ENCODE assay signal across 8 cellular contexts in the genomic region with DNA sequence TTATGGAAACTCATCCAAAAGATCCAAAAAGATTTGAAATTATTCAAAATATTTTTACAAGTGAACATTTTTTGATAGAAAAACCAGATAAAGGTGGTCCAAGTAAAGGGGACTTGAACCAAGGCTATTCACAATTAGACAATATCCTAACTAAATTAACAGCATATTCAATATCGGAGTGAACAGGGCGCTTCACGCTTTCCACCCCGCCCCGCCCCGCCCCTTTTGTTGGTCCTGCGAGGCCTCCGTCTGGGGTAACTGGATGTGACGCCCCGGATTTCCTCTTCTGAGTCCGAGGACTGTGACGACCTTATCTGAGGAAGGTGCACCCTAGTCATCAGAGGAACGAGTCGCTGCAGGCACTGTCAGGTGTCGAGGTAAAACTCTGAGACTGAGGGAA. TPM values are rescaled to one million over a fixed set of nuclear protein-coding genes. Genes with fewer than 3 reads are reported as not detected.
"Had no signal": no experiment of that assay in that cellular context is flagged by ENCODE, and none has a peak within 500 bp of the region (broad histone marks: within the 10 kb centered on the region; RNA-seq: fewer than 3 reads in every experiment).

A gene (plus strand): TSS at position 301 of the 400 bp plus-strand sequence. CDS start 3,855 bp downstream, outside the sequence.

- H3K4me1 ChIP-seq: HAP-1 had no signal

- H3K9me3 ChIP-seq: HAP-1 had no signal

- H3K36me3 ChIP-seq: HAP-1 had no signal

- DNase-seq: GM23248, GOT3, H7, HFFc6, IMR-90, KBM-7 had no signal

- H2AFZ ChIP-seq: GM23248 had no signal

- H3K27ac ChIP-seq: GM23248 had no signal

- ATAC-seq: HCT116 had no signal

- H3K9ac ChIP-seq: GM23248 had no signal

- H3K4me3 ChIP-seq: GM23248, HAP-1 had no signal

RNA-seq across cellular contexts. Expression of the gene that starts here (rescaled TPM):
- polyA plus RNA-seq: GM23248, IMR-90 had no signal
